Comparison of ENCODE assay signal across 1 cellular context in the genomic region with DNA sequence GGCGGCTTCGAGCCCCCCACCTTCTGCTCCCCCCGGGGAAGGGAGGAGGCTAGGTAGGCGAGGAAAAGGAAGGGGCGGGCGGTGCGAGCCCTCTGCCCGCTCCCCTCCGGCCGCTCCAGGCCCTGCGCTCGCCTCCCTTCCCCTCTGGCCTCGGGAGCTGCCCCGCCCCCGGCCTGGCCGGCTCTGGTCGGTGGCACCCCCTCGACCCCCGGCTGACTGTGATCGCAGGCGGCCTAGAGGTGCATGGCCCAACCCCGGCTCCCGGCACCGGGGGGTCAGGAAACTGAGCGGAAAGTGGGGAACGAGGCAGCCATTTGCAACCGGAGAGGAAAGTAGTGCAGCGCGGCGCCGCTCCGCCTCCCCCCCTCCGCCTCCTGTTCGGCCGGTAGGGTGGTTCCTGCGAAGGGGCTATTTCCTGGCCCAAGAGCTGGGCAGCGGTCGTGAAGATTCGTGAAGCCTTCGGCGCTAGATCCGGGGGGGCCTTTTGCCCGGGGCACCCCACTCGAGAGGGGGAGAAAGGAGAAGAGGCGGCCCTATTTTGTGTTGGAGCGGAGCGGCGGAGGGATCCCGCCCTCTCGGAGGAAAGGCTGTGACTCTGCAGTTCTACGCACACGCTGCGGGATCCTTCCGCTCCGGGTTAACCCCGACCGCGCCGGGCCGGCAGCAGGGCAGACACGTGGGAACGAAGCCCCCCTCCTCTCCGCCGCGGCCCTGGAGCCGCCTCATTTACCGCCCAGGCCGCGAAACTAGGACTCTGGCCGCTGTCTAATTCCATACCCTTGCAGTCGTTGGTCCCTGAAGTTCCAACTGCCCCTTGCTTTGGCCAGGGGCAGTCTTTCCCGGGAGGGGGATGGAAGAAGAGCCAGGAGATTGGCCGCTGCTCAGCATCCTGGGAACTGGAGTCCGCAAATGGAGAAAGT.
TF ChIP-seq lines count a peak whose summit lies in the region.

KMT2D (minus strand) TSS at position 558 of the 920 bp plus-strand sequence. CDS start 5,470 bp downstream, outside the sequence.

TF ChIP-seq in A549, 52 proteins besides CTCF, POLR2A, EP300 and RAD21 (continued from another document):
- TF ChIP-seq, protein P1, sequence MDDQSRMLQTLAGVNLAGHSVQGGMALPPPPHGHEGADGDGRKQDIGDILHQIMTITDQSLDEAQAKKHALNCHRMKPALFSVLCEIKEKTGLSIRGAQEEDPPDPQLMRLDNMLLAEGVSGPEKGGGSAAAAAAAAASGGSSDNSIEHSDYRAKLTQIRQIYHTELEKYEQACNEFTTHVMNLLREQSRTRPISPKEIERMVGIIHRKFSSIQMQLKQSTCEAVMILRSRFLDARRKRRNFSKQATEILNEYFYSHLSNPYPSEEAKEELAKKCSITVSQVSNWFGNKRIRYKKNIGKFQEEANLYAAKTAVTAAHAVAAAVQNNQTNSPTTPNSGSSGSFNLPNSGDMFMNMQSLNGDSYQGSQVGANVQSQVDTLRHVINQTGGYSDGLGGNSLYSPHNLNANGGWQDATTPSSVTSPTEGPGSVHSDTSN (IDR thresholded peaks at IDR 0.05) = peak; percentile 99
- TF ChIP-seq EHMT2 (IDR thresholded peaks at IDR 0.05; ENCODE audit: low read depth) (no peak), CEBPB (IDR thresholded peaks at IDR 0.05) (0 out of 4 replicates have a peak, but pooled peaks of 1 of the 2 experiments have one; percentile 27), HDAC2 (IDR thresholded peaks at IDR 0.05) (no peak; the same call in 1 of the 2 replicates), NR3C1 (IDR thresholded peaks at IDR 0.05) (no peak), FOXS1 (CRISPR knock-in tag; IDR thresholded peaks at IDR 0.05) (peak; percentile 66; the same call in 1 of the 2 replicates), JUN (IDR thresholded peaks at IDR 0.05) (peak; percentile 80 to 97), RCOR1 (IDR thresholded peaks at IDR 0.05; ENCODE audit: low read depth, low read length) (0 out of 2 replicates have a peak, but pooled peaks have one; percentile 30), BHLHE40 (IDR thresholded peaks at IDR 0.05; ENCODE audit: low read depth, low read length) (0 out of 2 replicates have a peak, but pooled peaks have one; percentile 30), HEYL (CRISPR knock-in tag; IDR thresholded peaks at IDR 0.05) (no peak), FOSL2 (IDR thresholded peaks at IDR 0.05) (no peak), FOSL2 (CRISPR knock-in tag; IDR thresholded peaks at IDR 0.05) (peak; percentile 70), BCL3 (IDR thresholded peaks at IDR 0.05) (peak; percentile 52; the same call in 1 of the 3 replicates), CBX2 (IDR thresholded peaks at IDR 0.05; ENCODE audit: borderline replicate concordance, low read depth) (no peak), HOXB13 (CRISPR knock-in tag; IDR thresholded peaks at IDR 0.05; ENCODE audit: low read depth) (peak; percentile 72; the same call in 1 of the 2 replicates), REST (IDR thresholded peaks at IDR 0.05) (peak; percentile 35; the same call in 1 of the 2 replicates), HOXB5 (CRISPR knock-in tag; IDR thresholded peaks at IDR 0.05) (peak; percentile 67; the same call in 1 of the 2 replicates), ZFP36 (IDR thresholded peaks at IDR 0.05; ENCODE audit: borderline replicate concordance, partially characterized antibody) (no peak), MAX (IDR thresholded peaks at IDR 0.05) (peak; percentile 100), NPAS2 (CRISPR knock-in tag; IDR thresholded peaks at IDR 0.05; ENCODE audit: borderline replicate concordance) (peak; percentile 90), HES2 (IDR thresholded peaks at IDR 0.05) (no peak), RFX5 (IDR thresholded peaks at IDR 0.05) (no peak), EHF (CRISPR knock-in tag; IDR thresholded peaks at IDR 0.05) (peak; percentile 53; the same call in 1 of the 2 replicates), HOXA7 (CRISPR knock-in tag; IDR thresholded peaks at IDR 0.05) (no peak; the same call in 1 of the 2 replicates), TP53 (CRISPR knock-in tag; IDR thresholded peaks at IDR 0.05) (0 out of 2 replicates have a peak, but pooled peaks have one; percentile 67), JUNB (IDR thresholded peaks at IDR 0.05) (no peak), KDM5A (IDR thresholded peaks at IDR 0.05) (peak; percentile 89), ZNF302 (CRISPR knock-in tag; IDR thresholded peaks at IDR 0.05) (no peak), TFCP2L1 (CRISPR knock-in tag; IDR thresholded peaks at IDR 0.05) (peak; percentile 74; the same call in 1 of the 2 replicates), RNF2 (IDR thresholded peaks at IDR 0.05; ENCODE audit: borderline replicate concordance, low read depth) (no peak), ESRRA (IDR thresholded peaks at IDR 0.05; ENCODE audit: borderline replicate concordance, low read length) (peak; percentile 50; the same call in 1 of the 2 replicates), ZC3H11A (IDR thresholded peaks at IDR 0.05) (no peak), KDM1A (IDR thresholded peaks at IDR 0.05; ENCODE audit: low read depth) (no peak), SREBF2 (IDR thresholded peaks at IDR 0.05) (no peak), MAZ (IDR thresholded peaks at IDR 0.05; ENCODE audit: borderline replicate concordance, low read depth, low read length) (peak; percentile 95), GATA3 (IDR thresholded peaks at IDR 0.05; ENCODE audit: borderline replicate concordance) (peak; percentile 43; the same call in 1 of the 2 replicates), POLR2AphosphoS2 (conservative IDR thresholded peaks at IDR 0.05; ENCODE audit: low read length) (no peak), MYC (IDR thresholded peaks at IDR 0.05; ENCODE audit: borderline replicate concordance, low read length) (peak; percentile 99), CBX8 (IDR thresholded peaks at IDR 0.05) (no peak), FOSB (CRISPR knock-in tag; IDR thresholded peaks at IDR 0.05) (no peak), CHD2 (IDR thresholded peaks at IDR 0.05; ENCODE audit: low read length, partially characterized antibody) (peak; percentile 86)
- TF ChIP-seq, protein P2, sequence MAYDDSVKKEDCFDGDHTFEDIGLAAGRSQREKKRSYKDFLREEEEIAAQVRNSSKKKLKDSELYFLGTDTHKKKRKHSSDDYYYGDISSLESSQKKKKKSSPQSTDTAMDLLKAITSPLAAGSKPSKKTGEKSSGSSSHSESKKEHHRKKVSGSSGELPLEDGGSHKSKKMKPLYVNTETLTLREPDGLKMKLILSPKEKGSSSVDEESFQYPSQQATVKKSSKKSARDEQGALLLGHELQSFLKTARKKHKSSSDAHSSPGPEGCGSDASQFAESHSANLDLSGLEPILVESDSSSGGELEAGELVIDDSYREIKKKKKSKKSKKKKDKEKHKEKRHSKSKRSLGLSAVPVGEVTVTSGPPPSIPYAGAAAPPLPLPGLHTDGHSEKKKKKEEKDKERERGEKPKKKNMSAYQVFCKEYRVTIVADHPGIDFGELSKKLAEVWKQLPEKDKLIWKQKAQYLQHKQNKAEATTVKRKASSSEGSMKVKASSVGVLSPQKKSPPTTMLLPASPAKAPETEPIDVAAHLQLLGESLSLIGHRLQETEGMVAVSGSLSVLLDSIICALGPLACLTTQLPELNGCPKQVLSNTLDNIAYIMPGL (CRISPR knock-in tag; IDR thresholded peaks at IDR 0.05; ENCODE audit: borderline replicate concordance) = peak; percentile 98
- TF ChIP-seq, protein P3, sequence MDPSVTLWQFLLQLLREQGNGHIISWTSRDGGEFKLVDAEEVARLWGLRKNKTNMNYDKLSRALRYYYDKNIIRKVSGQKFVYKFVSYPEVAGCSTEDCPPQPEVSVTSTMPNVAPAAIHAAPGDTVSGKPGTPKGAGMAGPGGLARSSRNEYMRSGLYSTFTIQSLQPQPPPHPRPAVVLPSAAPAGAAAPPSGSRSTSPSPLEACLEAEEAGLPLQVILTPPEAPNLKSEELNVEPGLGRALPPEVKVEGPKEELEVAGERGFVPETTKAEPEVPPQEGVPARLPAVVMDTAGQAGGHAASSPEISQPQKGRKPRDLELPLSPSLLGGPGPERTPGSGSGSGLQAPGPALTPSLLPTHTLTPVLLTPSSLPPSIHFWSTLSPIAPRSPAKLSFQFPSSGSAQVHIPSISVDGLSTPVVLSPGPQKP (IDR thresholded peaks at IDR 0.05; ENCODE audit: low read depth, low read length) = no peak
